Comparison of ENCODE assay signal across 8 cellular contexts in the genomic region with DNA sequence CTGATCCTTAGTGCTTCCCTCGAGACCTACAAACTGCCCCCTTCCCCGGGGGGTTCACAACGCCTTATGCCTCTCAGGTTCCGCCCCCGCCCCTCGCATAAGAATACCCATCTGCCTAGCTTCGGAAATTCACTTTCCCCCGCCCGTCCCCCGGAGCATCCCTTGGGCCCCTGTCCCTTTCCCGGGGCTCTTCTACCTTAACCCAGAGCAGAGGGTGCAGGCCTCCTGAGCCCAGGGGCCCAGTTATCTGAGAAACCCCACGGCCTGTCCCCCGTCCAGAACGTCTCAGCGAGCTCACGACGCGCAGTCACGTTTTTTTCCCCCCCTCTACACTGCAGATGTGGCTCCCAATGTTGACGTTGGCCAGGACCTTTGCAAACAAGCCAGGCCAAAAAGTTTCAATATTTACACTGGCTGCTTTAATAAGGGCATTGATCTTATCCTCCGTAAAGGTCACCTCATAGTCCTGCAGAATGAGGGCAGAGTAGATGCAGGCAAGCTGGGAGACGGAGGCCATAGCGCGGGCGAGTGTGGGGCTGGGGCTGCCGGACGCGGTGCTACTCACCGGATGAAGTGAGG. TPM values are rescaled to one million over a fixed set of nuclear protein-coding genes. Genes with fewer than 3 reads are reported as not detected.
A peak's percentile ranks its signal among the peaks of the same experiment; 100 is the strongest.
DNase-seq lines count a peak whose midpoint lies in the region; ATAC-seq and TF ChIP-seq lines count a peak whose summit lies in the region.

No MANE protein-coding gene starts in this region.

- H2AFZ ChIP-seq in OCI-LY3 (ENCODE audit: low read depth, low read length): peak overlapping the region; percentile 58; the same call in 1 of the 2 replicates

- intact Hi-C loops in lower lobe of right lung (cut with DNase I): no loop called here

- H3K27me3 ChIP-seq in OCI-LY3 (ENCODE audit: low read depth, low read length): no peaks in the 10 kb centered on the region
- H3K27me3 ChIP-seq in lower lobe of right lung (ENCODE audit: low read depth): no peaks in the 10 kb centered on the region
- H3K27me3 ChIP-seq in stomach smooth muscle (ENCODE audit: control insufficient read depth in 1 of 2, insufficient read depth in 2 of 2, low read length in 2 of 2): no peaks in the 10 kb centered on the region

- peaks cover 38% of the 10 kb centered on the region for H3K79me2 ChIP-seq in OCI-LY3 (ENCODE audit: low read length)

- peak overlapping the region; percentile 70 for H3K4me2 ChIP-seq in OCI-LY3 (ENCODE audit: low read length)

- H3K9me3 ChIP-seq in OCI-LY3 (ENCODE audit: insufficient read depth, low read length): no peaks in the 10 kb centered on the region
- no peaks in the 10 kb centered on the region for H3K9me3 ChIP-seq in lower lobe of right lung
- H3K9me3 ChIP-seq in stomach smooth muscle (ENCODE audit: control insufficient read depth in 2 of 2, low read length in 2 of 2): no peaks in the 10 kb centered on the region

- H3K4me1 ChIP-seq in OCI-LY3 (ENCODE audit: low read length) (peaks cover 15% of the 10 kb centered on the region), lower lobe of right lung (peaks cover 41% of the 10 kb centered on the region), stomach smooth muscle (ENCODE audit: control insufficient read depth, insufficient read depth, low read length) (peaks cover 30% of the 10 kb centered on the region)

- H3K27ac ChIP-seq in OCI-LY3 (ENCODE audit: low read length) (peak overlapping the region; percentile 92), lower lobe of right lung (peak overlapping the region; percentile 94), stomach smooth muscle (ENCODE audit: low read length) (peak overlapping the region; percentile 99)

- DNase-seq in AG09309 (ENCODE audit: low read depth) (no peak), GM13977 (ENCODE audit: low spot score) (peak; percentile 22), dermis microvascular lymphatic vessel endothelial cell (ENCODE audit: low read depth in 2 of 2) (peak; percentile 30 to 48), lower lobe of right lung (peak; percentile 52), OCI-M2 (lab: John Stamatoyannopoulos, UW; ENCODE audit: unreplicated experiment) (no peak)

- H3K9ac ChIP-seq in OCI-LY3 (ENCODE audit: low read length): peak overlapping the region; percentile 66
- H3K9ac ChIP-seq in stomach smooth muscle (ENCODE audit: low read length in 2 of 2): peak overlapping the region; percentile 96 to 100

- in situ Hi-C loops in GM13977 (cut with MboI; ENCODE audit: low pct_unique_long_range_greater_than_20kb, low sequenced_read_pairs, unreplicated experiment): no loop called here

- no peaks in the 10 kb centered on the region for H3K36me3 ChIP-seq in OCI-LY3 (replicated peaks; ENCODE audit: low read depth, low read length)
- peaks cover 6% of the 10 kb centered on the region for H3K36me3 ChIP-seq in lower lobe of right lung
- H3K36me3 ChIP-seq in stomach smooth muscle (ENCODE audit: control insufficient read depth in 2 of 2, insufficient read depth in 2 of 2, low read length in 2 of 2): no peaks in the 10 kb centered on the region

- H3K4me3 ChIP-seq in AG09309 (ENCODE audit: control insufficient read depth, low read depth, low read length) (peak overlapping the region; percentile 93), OCI-LY3 (ENCODE audit: low read length) (peak overlapping the region; percentile 90), lower lobe of right lung (peak overlapping the region; percentile 64), stomach smooth muscle (ENCODE audit: low read length in 2 of 2) (peak overlapping the region; percentile 95 to 96)

- no peaks in the 10 kb centered on the region for H4K20me1 ChIP-seq in OCI-LY3 (ENCODE audit: insufficient read depth, low read length)

- TF ChIP-seq CTCF in AG09309 (IDR thresholded peaks at IDR 0.05; ENCODE audit: control insufficient read depth, insufficient read depth, low read depth, low read length, missing control alignments): no peak
- no peak for TF ChIP-seq CTCF in GM13977 (IDR thresholded peaks at IDR 0.05; ENCODE audit: extremely low read depth, insufficient read depth, missing control alignments)
- no peak for TF ChIP-seq CTCF in OCI-LY3 (IDR thresholded peaks at IDR 0.05; ENCODE audit: low read depth, low read length)
- no peak for TF ChIP-seq CTCF in lower lobe of right lung (IDR thresholded peaks at IDR 0.05)

- ATAC-seq in HG02938 (IDR thresholded peaks at IDR 0.05; ENCODE audit: unreplicated experiment) (peak; percentile 15), lower lobe of right lung (peak; percentile 16 to 35)

RNA-seq across cellular contexts. Expression of a gene that starts 1.4 kb away (rescaled TPM):
- 72.5 and 93.4 TPM in 2 replicates for total RNA-seq in dermis microvascular lymphatic vessel endothelial cell
- 93.3 TPM for total RNA-seq in lower lobe of right lung

RNA-seq across cellular contexts. Expression of a gene that starts 42.0 kb away (rescaled TPM):
- total RNA-seq in dermis microvascular lymphatic vessel endothelial cell: 1.2 and 1.9 TPM in 2 replicates
- total RNA-seq in lower lobe of right lung: 17.9 TPM

RNA-seq across cellular contexts. Expression of a gene that starts 44.5 kb away (rescaled TPM):
- 7.7 and 15.8 TPM in 2 replicates for total RNA-seq in dermis microvascular lymphatic vessel endothelial cell
- 7.4 TPM for total RNA-seq in lower lobe of right lung

RNA-seq across cellular contexts. Expression of a gene that starts 58.8 kb away (rescaled TPM):
- total RNA-seq in dermis microvascular lymphatic vessel endothelial cell (not detected in 2 replicates), lower lobe of right lung (not detected)

Comparison
In these comparisons a context has a peak if more than half of its experiments do, and no peak if none do; other contexts are left out.
1. DNase-seq: peak in GM13977 (single experiment), dermis microvascular lymphatic vessel endothelial cell (2 of 2) and lower lobe of right lung (single experiment); none in AG09309 (single experiment) and OCI-M2 (single experiment).
2. Peak in every context shown above with its lines, with median percentiles within 50 percentile points of each other: H3K4me3 ChIP-seq and H3K27ac ChIP-seq.